1 cellular context compared by ENCODE assay signal in genomic region chr2:110732422-110733413, GRCh38.
TF ChIP-seq lines count a peak whose summit lies in the region.

ACOXL (plus strand) TSS chr2:110732573; CDS start chr2:110768390, 35,817 bp downstream.

TF ChIP-seq in HEK293, 187 proteins besides CTCF, POLR2A, EP300 and RAD21 (continued from another document):
- TF ChIP-seq ZNF692 (tag by site-specific recombination; IDR thresholded peaks at IDR 0.05), result no peak
- no peak for TF ChIP-seq ZXDB (tag by site-specific recombination; IDR thresholded peaks at IDR 0.05)
- peak; percentile 52; the same call in 1 of the 2 replicates for TF ChIP-seq KLF17 (tag by site-specific recombination; IDR thresholded peaks at IDR 0.05)
- TF ChIP-seq, protein P1, sequence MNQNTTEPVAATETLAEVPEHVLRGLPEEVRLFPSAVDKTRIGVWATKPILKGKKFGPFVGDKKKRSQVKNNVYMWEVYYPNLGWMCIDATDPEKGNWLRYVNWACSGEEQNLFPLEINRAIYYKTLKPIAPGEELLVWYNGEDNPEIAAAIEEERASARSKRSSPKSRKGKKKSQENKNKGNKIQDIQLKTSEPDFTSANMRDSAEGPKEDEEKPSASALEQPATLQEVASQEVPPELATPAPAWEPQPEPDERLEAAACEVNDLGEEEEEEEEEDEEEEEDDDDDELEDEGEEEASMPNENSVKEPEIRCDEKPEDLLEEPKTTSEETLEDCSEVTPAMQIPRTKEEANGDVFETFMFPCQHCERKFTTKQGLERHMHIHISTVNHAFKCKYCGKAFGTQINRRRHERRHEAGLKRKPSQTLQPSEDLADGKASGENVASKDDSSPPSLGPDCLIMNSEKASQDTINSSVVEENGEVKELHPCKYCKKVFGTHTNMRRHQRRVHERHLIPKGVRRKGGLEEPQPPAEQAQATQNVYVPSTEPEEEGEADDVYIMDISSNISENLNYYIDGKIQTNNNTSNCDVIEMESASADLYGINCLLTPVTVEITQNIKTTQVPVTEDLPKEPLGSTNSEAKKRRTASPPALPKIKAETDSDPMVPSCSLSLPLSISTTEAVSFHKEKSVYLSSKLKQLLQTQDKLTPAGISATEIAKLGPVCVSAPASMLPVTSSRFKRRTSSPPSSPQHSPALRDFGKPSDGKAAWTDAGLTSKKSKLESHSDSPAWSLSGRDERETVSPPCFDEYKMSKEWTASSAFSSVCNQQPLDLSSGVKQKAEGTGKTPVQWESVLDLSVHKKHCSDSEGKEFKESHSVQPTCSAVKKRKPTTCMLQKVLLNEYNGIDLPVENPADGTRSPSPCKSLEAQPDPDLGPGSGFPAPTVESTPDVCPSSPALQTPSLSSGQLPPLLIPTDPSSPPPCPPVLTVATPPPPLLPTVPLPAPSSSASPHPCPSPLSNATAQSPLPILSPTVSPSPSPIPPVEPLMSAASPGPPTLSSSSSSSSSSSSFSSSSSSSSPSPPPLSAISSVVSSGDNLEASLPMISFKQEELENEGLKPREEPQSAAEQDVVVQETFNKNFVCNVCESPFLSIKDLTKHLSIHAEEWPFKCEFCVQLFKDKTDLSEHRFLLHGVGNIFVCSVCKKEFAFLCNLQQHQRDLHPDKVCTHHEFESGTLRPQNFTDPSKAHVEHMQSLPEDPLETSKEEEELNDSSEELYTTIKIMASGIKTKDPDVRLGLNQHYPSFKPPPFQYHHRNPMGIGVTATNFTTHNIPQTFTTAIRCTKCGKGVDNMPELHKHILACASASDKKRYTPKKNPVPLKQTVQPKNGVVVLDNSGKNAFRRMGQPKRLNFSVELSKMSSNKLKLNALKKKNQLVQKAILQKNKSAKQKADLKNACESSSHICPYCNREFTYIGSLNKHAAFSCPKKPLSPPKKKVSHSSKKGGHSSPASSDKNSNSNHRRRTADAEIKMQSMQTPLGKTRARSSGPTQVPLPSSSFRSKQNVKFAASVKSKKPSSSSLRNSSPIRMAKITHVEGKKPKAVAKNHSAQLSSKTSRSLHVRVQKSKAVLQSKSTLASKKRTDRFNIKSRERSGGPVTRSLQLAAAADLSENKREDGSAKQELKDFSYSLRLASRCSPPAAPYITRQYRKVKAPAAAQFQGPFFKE (tag by site-specific recombination; IDR thresholded peaks at IDR 0.05; ENCODE audit: borderline replicate concordance), result no peak
- no peak for TF ChIP-seq ZNF221 (tag by site-specific recombination; IDR thresholded peaks at IDR 0.05; ENCODE audit: borderline replicate concordance)
- no peak for TF ChIP-seq KLF16 (tag by site-specific recombination; IDR thresholded peaks at IDR 0.05)
- TF ChIP-seq ZNF324 (tag by site-specific recombination; IDR thresholded peaks at IDR 0.05), result no peak
- TF ChIP-seq, protein P2, sequence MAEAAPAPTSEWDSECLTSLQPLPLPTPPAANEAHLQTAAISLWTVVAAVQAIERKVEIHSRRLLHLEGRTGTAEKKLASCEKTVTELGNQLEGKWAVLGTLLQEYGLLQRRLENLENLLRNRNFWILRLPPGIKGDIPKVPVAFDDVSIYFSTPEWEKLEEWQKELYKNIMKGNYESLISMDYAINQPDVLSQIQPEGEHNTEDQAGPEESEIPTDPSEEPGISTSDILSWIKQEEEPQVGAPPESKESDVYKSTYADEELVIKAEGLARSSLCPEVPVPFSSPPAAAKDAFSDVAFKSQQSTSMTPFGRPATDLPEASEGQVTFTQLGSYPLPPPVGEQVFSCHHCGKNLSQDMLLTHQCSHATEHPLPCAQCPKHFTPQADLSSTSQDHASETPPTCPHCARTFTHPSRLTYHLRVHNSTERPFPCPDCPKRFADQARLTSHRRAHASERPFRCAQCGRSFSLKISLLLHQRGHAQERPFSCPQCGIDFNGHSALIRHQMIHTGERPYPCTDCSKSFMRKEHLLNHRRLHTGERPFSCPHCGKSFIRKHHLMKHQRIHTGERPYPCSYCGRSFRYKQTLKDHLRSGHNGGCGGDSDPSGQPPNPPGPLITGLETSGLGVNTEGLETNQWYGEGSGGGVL (tag by site-specific recombination; IDR thresholded peaks at IDR 0.05), result peak; percentile 91
- TF ChIP-seq PATZ1 (tag by site-specific recombination; IDR thresholded peaks at IDR 0.05), result peak; percentile 50
- no peak for TF ChIP-seq REPIN1 (tag by site-specific recombination; IDR thresholded peaks at IDR 0.05; ENCODE audit: low read depth)
- TF ChIP-seq ZFP69B (tag by site-specific recombination; IDR thresholded peaks at IDR 0.05), result no peak
- no peak for TF ChIP-seq ZNF112 (tag by site-specific recombination; IDR thresholded peaks at IDR 0.05)
- TF ChIP-seq ZNF19 (tag by site-specific recombination; IDR thresholded peaks at IDR 0.05; ENCODE audit: low read depth), result no peak
- peak; percentile 95 for TF ChIP-seq KLF1 (tag by site-specific recombination; IDR thresholded peaks at IDR 0.05)
- no peak for TF ChIP-seq ZNF239 (tag by site-specific recombination; IDR thresholded peaks at IDR 0.05)
- peak; percentile 90 for TF ChIP-seq ZBTB17 (tag by site-specific recombination; IDR thresholded peaks at IDR 0.05)
- no peak for TF ChIP-seq OSR2 (tag by site-specific recombination; IDR thresholded peaks at IDR 0.05)
- no peak for TF ChIP-seq ZNF792 (tag by site-specific recombination; IDR thresholded peaks at IDR 0.05)
- TF ChIP-seq ZBTB48 (tag by site-specific recombination; IDR thresholded peaks at IDR 0.05), result no peak
- peak; percentile 16; the same call in 1 of the 2 replicates for TF ChIP-seq MZF1 (tag by site-specific recombination; IDR thresholded peaks at IDR 0.05; ENCODE audit: borderline replicate concordance)
- peak; percentile 39; the same call in 1 of the 2 replicates for TF ChIP-seq PRDM10 (tag by site-specific recombination; IDR thresholded peaks at IDR 0.05)
- TF ChIP-seq ZNF18 (tag by site-specific recombination; IDR thresholded peaks at IDR 0.05), result 0 out of 2 replicates have a peak, but pooled peaks have one; percentile 17
- TF ChIP-seq, protein P3, sequence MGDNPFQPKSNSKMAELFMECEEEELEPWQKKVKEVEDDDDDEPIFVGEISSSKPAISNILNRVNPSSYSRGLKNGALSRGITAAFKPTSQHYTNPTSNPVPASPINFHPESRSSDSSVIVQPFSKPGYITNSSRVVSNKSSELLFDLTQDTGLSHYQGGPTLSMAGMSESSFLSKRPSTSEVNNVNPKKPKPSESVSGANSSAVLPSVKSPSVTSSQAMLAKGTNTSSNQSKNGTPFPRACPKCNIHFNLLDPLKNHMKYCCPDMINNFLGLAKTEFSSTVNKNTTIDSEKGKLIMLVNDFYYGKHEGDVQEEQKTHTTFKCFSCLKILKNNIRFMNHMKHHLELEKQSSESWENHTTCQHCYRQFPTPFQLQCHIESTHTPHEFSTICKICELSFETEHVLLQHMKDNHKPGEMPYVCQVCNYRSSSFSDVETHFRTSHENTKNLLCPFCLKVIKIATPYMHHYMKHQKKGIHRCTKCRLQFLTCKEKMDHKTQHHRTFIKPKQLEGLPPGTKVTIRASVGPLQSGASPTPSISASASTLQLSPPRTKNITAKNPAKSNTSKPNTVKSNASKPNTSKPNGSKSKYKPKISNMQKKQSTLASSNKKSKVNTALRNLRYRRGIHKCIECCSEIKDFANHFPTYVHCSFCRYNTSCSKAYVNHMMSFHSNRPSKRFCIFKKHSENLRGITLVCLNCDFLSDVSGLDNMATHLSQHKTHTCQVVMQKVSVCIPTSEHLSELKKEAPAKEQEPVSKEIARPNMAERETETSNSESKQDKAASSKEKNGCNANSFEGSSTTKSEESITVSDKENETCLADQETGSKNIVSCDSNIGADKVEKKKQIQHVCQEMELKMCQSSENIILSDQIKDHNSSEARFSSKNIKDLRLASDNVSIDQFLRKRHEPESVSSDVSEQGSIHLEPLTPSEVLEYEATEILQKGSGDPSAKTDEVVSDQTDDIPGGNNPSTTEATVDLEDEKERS (tag by site-specific recombination; IDR thresholded peaks at IDR 0.05), result no peak
